In genomic region chr5:132867046-132867451, GRCh38 we compare ENCODE assay signal across 1 cellular context.
TF ChIP-seq lines count a peak whose summit lies in the region.

No MANE protein-coding gene starts in this region.

TF ChIP-seq in endothelial cell of umbilical vein, 7 proteins besides CTCF, POLR2A, EP300 and RAD21:
- TF ChIP-seq MYC (IDR thresholded peaks at IDR 0.05; ENCODE audit: low read depth, low read length) (no peak), JUN (IDR thresholded peaks at IDR 0.05; ENCODE audit: borderline replicate concordance, insufficient read depth, insufficient read length, low read depth) (no peak), MAX (IDR thresholded peaks at IDR 0.05; ENCODE audit: insufficient read depth, insufficient read length) (no peak), FOS (IDR thresholded peaks at IDR 0.05; ENCODE audit: borderline replicate concordance, insufficient read depth, low read length) (no peak), EZH2 (IDR thresholded peaks at IDR 0.05; ENCODE audit: borderline replicate concordance, low read depth, low read length, severe bottlenecking) (no peak), POLR2AphosphoS5 (IDR thresholded peaks at IDR 0.05; ENCODE audit: insufficient read depth, low read depth, low read length) (no peak), GATA2 (IDR thresholded peaks at IDR 0.05; ENCODE audit: insufficient read depth, insufficient read length, low read depth, low read length) (no peak)
